In genomic region chr7:90613088-90613498, GRCh38 we compare ENCODE assay signal across 8 cellular contexts. TPM values are rescaled to one million over a fixed set of nuclear protein-coding genes. Genes with fewer than 3 reads are reported as not detected.
DNase-seq lines count a peak whose midpoint lies in the region; ATAC-seq and TF ChIP-seq lines count a peak whose summit lies in the region.

No MANE protein-coding gene starts in this region.

- H3K36me3 ChIP-seq in spleen: no peaks in the 10 kb centered on the region

- no peak for TF ChIP-seq POLR2A in spleen (IDR thresholded peaks at IDR 0.05)

- 30 to 34% (median 30%) methylated on average over 3 of the region's 3 CpGs for WGBS in spleen, 5 donors

- H3K9me3 ChIP-seq in spleen: no peaks in the 10 kb centered on the region

- peaks cover 0 to 23% (median 10%) of the 10 kb centered on the region in 6 donors for H3K4me1 ChIP-seq in spleen

- no peak for TF ChIP-seq CTCF in spleen (IDR thresholded peaks at IDR 0.05 in 8 of 11, conservative IDR thresholded peaks at IDR 0.05 in 3 of 11)

- peaks cover 3% of the 10 kb centered on the region for H3K4me1 Mint-ChIP-seq in activated naive CD8-positive, alpha-beta T cell (ENCODE audit: low read depth)
- H3K4me1 Mint-ChIP-seq in activated CD8-positive, alpha-beta memory T cell treated with anti-CD3 and anti-CD28 coated beads, Interleukin-2, amount 10 ng/mL, durations not matched to agents 7 days and 5 days: no peaks in the 10 kb centered on the region

- H3K27ac Mint-ChIP-seq in activated naive CD8-positive, alpha-beta T cell: peak overlapping the region; percentile 76
- H3K27ac Mint-ChIP-seq in activated CD8-positive, alpha-beta memory T cell treated with anti-CD3 and anti-CD28 coated beads, Interleukin-2, amount 10 ng/mL, durations not matched to agents 7 days and 5 days: no peak overlapping the region

- ATAC-seq in GM19328 (IDR thresholded peaks at IDR 0.05; ENCODE audit: unreplicated experiment) (peak; percentile 88), HG03103 (IDR thresholded peaks at IDR 0.05; ENCODE audit: low read depth, unreplicated experiment) (peak; percentile 91)
- no peak for ATAC-seq in activated CD8-positive, alpha-beta memory T cell treated with anti-CD3 and anti-CD28 coated beads, Interleukin-2, amount 10 ng/mL, durations not matched to agents 7 days and 5 days

- DNase-seq in COLO829 (ENCODE audit: low spot score) (peak; percentile 72), NCI-H226 (no peak), activated gamma-delta T cell treated with Interleukin-2 at 50 U/mL for 16 hours (no peak), spleen (no peak)
- DNase-seq in activated CD8-positive, alpha-beta memory T cell treated with anti-CD3 and anti-CD28 coated beads, Interleukin-2, amount 10 ng/mL, durations not matched to agents 7 days and 5 days: no peak

- no peaks in the 10 kb centered on the region for H3K9me3 Mint-ChIP-seq in activated naive CD8-positive, alpha-beta T cell (ENCODE audit: low read depth)
- no peaks in the 10 kb centered on the region for H3K9me3 Mint-ChIP-seq in activated CD8-positive, alpha-beta memory T cell treated with anti-CD3 and anti-CD28 coated beads, Interleukin-2, amount 10 ng/mL, durations not matched to agents 7 days and 5 days (ENCODE audit: low read depth)

- H3K4me3 Mint-ChIP-seq in activated naive CD8-positive, alpha-beta T cell: no peak overlapping the region
- H3K4me3 Mint-ChIP-seq in activated CD8-positive, alpha-beta memory T cell treated with anti-CD3 and anti-CD28 coated beads, Interleukin-2, amount 10 ng/mL, durations not matched to agents 7 days and 5 days: no peak overlapping the region

- no peaks in the 10 kb centered on the region for H3K27me3 ChIP-seq in spleen (replicated peaks in 1 of 7)

- intact Hi-C loops in spleen (cut with DNase I; ENCODE audit: low total_unique reads): no loop called here

- H3K4me3 ChIP-seq in spleen: peak overlapping the region in 1 of 8 donors; percentile 2

- no peaks in the 10 kb centered on the region for H3K36me3 Mint-ChIP-seq in activated naive CD8-positive, alpha-beta T cell
- H3K36me3 Mint-ChIP-seq in activated CD8-positive, alpha-beta memory T cell treated with anti-CD3 and anti-CD28 coated beads, Interleukin-2, amount 10 ng/mL, durations not matched to agents 7 days and 5 days: no peaks in the 10 kb centered on the region

- CTCF ChIA-PET in activated CD8-positive, alpha-beta memory T cell treated with anti-CD3 and anti-CD28 coated beads, Interleukin-2, amount 10 ng/mL, durations not matched to agents 7 days and 5 days (lab: Charles Lee): no interaction called here

- H3K27me3 Mint-ChIP-seq in activated naive CD8-positive, alpha-beta T cell: peaks cover 6% of the 10 kb centered on the region
- H3K27me3 Mint-ChIP-seq in activated CD8-positive, alpha-beta memory T cell treated with anti-CD3 and anti-CD28 coated beads, Interleukin-2, amount 10 ng/mL, durations not matched to agents 7 days and 5 days: no peaks in the 10 kb centered on the region

- H3K27ac ChIP-seq in spleen: peak overlapping the region in 4 of 8 donors; percentile 13 to 55 (median 31)

RNA-seq across cellular contexts. Expression of gene CDK14, which starts 17.0 kb away (rescaled TPM):
- total RNA-seq in spleen: 100 to 1,000 TPM in 1 of 7 donors, 10 to 100 TPM in 6; 48.2 to 109 (median 73.5) TPM
- polyA plus RNA-seq in spleen: 1 to 10 TPM; 6.6 to 8.9 (median 7.3) TPM
- total RNA-seq in activated CD8-positive, alpha-beta memory T cell treated with anti-CD3 and anti-CD28 coated beads, Interleukin-2, amount 10 ng/mL, durations not matched to agents 7 days and 5 days: under 1 TPM; 0.20 to 0.23 TPM

Comparison
In these comparisons a context has a peak if more than half of its experiments do, and no peak if none do; other contexts are left out.
1. RNA of gene CDK14, which starts 17.0 kb away (total RNA-seq): 48.2 to 109 TPM in spleen; 0.20 to 0.23 TPM in activated CD8-positive, alpha-beta memory T cell treated with anti-CD3 and anti-CD28 coated beads, Interleukin-2, amount 10 ng/mL, durations not matched to agents 7 days and 5 days; every median in the first group is over 10 times any median in the second.